10 cellular contexts compared by ENCODE assay signal in genomic region chrX:45238489-45238888, GRCh38. TPM values are rescaled to one million over a fixed set of nuclear protein-coding genes. Genes with fewer than 3 reads are reported as not detected.
"Had no signal": no experiment of that assay in that cellular context is flagged by ENCODE, and none has a peak within 500 bp of the region (broad histone marks: within the 10 kb centered on the region; RNA-seq: fewer than 3 reads in every experiment).

No MANE protein-coding gene starts in this region.

- H3K9ac ChIP-seq: GM23248 had no signal

- H3K27ac ChIP-seq: GM23248, HL-60 had no signal

- H3K9me3 ChIP-seq: HAP-1 had no signal

- H3K4me3 ChIP-seq: GM23248, HAP-1, K562 had no signal

- ATAC-seq: HCT116, K562 had no signal

- H3K36me3 ChIP-seq: HAP-1 had no signal

- H2AFZ ChIP-seq: GM23248 had no signal

- H3K9me3 Mint-ChIP-seq: HFFc6 had no signal

- DNase-seq: GM23248, GOT3, H7, HFFc6, IMR-90 had no signal

- H3K4me1 ChIP-seq: HAP-1 had no signal

- H3K27ac Mint-ChIP-seq: HFFc6 had no signal

- H3K4me3 Mint-ChIP-seq: HFFc6 had no signal

RNA-seq across cellular contexts. Expression of gene DIPK2B, which starts 37.8 kb away (rescaled TPM):
- total RNA-seq: GM23248, H4, H7, HFFc6, IMR-90, K562 had no signal
